16 cellular contexts compared by ENCODE assay signal in the genomic region with DNA sequence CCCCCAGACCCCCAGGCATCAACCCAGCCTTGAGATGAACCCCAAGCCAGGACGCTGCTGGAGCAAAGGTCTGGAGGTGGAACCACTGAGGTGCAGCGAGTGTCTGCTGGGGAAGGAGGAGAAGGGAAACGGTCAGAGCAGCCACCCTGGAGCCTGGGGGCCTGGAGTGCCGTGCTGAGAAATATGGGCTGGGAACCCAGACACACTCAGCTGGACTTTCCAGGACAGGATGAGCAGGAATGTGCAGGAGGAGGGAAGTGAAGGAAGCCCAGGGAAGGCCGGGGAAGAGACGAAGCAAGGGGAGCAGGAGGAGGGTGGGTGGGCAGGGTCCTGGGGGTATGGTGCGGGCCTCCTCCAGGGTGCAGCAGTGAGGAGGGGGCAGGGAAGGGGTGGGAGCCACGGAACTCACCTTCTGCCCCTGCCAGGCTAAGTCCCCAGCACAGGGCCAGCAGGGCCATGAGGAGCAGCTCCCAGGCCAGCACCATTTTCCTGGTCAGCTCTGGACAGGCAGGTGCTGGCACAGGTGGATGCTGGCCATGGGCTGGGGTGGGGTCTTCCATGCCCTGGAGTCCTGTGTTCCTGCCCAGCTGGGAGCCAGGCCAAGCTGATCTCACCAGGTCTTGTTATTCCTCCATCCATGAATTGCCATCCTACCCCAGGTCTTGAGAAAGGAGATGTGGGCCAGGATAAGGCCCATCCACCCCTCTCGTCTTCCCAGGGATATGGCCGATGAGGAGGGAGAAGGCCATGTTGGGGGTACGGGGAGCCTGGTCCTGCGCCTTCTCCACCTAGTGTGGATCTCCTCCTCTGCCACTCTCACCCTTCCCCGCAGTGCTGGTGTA. TPM values are rescaled to one million over a fixed set of nuclear protein-coding genes. Genes with fewer than 3 reads are reported as not detected.
"Had no signal": no experiment of that assay in that cellular context is flagged by ENCODE, and none has a peak within 500 bp of the region (broad histone marks: within the 10 kb centered on the region; RNA-seq: fewer than 3 reads in every experiment).

No MANE protein-coding gene starts in this region.

- H3K27me3 ChIP-seq: hepatocyte, pancreas, upper lobe of left lung, uterus had no signal

- H3K9me3 ChIP-seq: pancreas, uterus had no signal

- DNase-seq: dorsolateral prefrontal cortex; effector CD8-positive, alpha-beta T cell; foreskin melanocyte; left colon; pancreas; right cardiac atrium; small intestine; stimulated activated CD4-positive, alpha-beta T cell treated with anti-CD3 and anti-CD28 coated beads, Interleukin-12 subunit alpha, Interleukin-12 subunit beta, amount 100 ng/mL, for 4 hours; stimulated activated naive CD4-positive, alpha-beta T cell treated with Interleukin-2 at 50 U/mL for 16 hours; uterus had no signal

- H3K4me3 ChIP-seq: coronary artery, dorsolateral prefrontal cortex, hepatocyte, pancreas, upper lobe of left lung, uterus had no signal

- H3K27ac Mint-ChIP-seq: mesothelial cell of epicardium, progenitor cell of endocrine pancreas had no signal

- H3K36me3 ChIP-seq: pancreas, upper lobe of left lung, uterus had no signal

- H3K4me2 ChIP-seq: hepatocyte had no signal

- H3K79me2 ChIP-seq: hepatocyte had no signal

- H2AFZ ChIP-seq: hepatocyte had no signal

- H3K4me3 Mint-ChIP-seq: mesothelial cell of epicardium; natural killer cell treated with Interleukin-12 subunit alpha and Interleukin-12 subunit beta and Interleukin-15 and Interleukin-18, amount 100 ng/mL, for 72 hours had no signal

- H3K27ac ChIP-seq: coronary artery, dorsolateral prefrontal cortex, hepatocyte, pancreas, upper lobe of left lung, uterus had no signal

- ATAC-seq: left colon, pancreas had no signal

- H3K4me1 ChIP-seq: pancreas, upper lobe of left lung had no signal

- FAIRE-seq: pancreas, small intestine had no signal

- H3K36me3 Mint-ChIP-seq: mesothelial cell of epicardium had no signal

RNA-seq across cellular contexts. Expression of gene CSF2RB, which starts 40.0 kb away (rescaled TPM):
- total RNA-seq: progenitor cell of endocrine pancreas had no signal
- polyA plus RNA-seq: hepatocyte had no signal
